ENCODE assay signal across 8 cellular contexts in genomic region chr17:82775033-82775823, GRCh38. TPM values are rescaled to one million over a fixed set of nuclear protein-coding genes. Genes with fewer than 3 reads are reported as not detected.
DNase-seq lines count a peak whose midpoint lies in the region; ATAC-seq, FAIRE-seq and TF ChIP-seq lines count a peak whose summit lies in the region.

No MANE protein-coding gene starts in this region.

- H3K9ac ChIP-seq in SK-N-SH, result no peak overlapping the region

- H3K4me1 ChIP-seq in HAP-1, result no peaks in the 10 kb centered on the region
- H3K4me1 ChIP-seq in SK-N-SH (ENCODE audit: control insufficient read depth in 1 of 2, insufficient read depth in 2 of 2, low read depth in 1 of 2, low read length in 1 of 2), result no peaks in the 10 kb centered on the region; a peak in 1 of 4 replicates

- 66% methylated on average over 20 of the region's 32 CpGs for WGBS in SK-N-SH (ENCODE audit: low lambda C conversion rate)

- no peak overlapping the region for H2AFZ ChIP-seq in SK-N-SH (ENCODE audit: low read depth)

- H3K36me3 ChIP-seq in HAP-1 (replicated peaks) (peaks cover 80% of the 10 kb centered on the region), SK-N-SH (replicated peaks in 1 of 2; ENCODE audit: control insufficient read depth in 1 of 2, insufficient read depth in 2 of 2, low read length in 1 of 2) (peaks cover 24% of the 10 kb centered on the region in 2 experiments), bronchial epithelial cell (ENCODE audit: control insufficient read depth, insufficient read depth, low read length) (peaks cover 11% of the 10 kb centered on the region)

- intact Hi-C loops in left colon (cut with DNase I, micrococcal nuclease), result loop anchor here in 1 of 2 donors (10.0 kb wide), 1 partner anchor 420 kb away; the partner anchor contains the start of gene TEX19

- H3K9me3 ChIP-seq in HAP-1 (no peaks in the 10 kb centered on the region), SK-N-SH (no peaks in the 10 kb centered on the region)

- TF ChIP-seq EP300 in SK-N-SH (IDR thresholded peaks at IDR 0.05; ENCODE audit: borderline replicate concordance in 1 of 2, low read depth in 1 of 2, low read length in 1 of 2), result no peak

- no peaks in the 10 kb centered on the region; the same call in 1 of the 2 replicates for H4K20me1 ChIP-seq in SK-N-SH (ENCODE audit: insufficient read depth)

- no peaks in the 10 kb centered on the region for H3K9me2 ChIP-seq in SK-N-SH

- no peak overlapping the region for H3K4me2 ChIP-seq in SK-N-SH

- H3K27ac ChIP-seq in SK-N-SH (ENCODE audit: low read depth in 2 of 2, low read length in 1 of 2), result no peak overlapping the region

- in situ Hi-C loops in HAP-1 (cut with MboI; ENCODE audit: low sequenced_read_pairs), result loop anchor here (5.0 kb wide), 1 partner anchor 108 kb away; no protein-coding TSS in a partner anchor

- H3K4me3 ChIP-seq in HAP-1, result no peak overlapping the region
- no peak overlapping the region for H3K4me3 ChIP-seq in SK-N-SH (ENCODE audit: low read depth in 2 of 2, low read length in 1 of 2)
- H3K4me3 ChIP-seq in bronchial epithelial cell (ENCODE audit: low read depth, low read length), result peak overlapping the region; percentile 17

- DNase-seq in AG09319 (ENCODE audit: extremely low read depth, low read depth), result no peak
- DNase-seq in HAP-1 (ENCODE audit: low spot score in 2 of 2), result peak; percentile 31 to 84
- DNase-seq in SK-N-SH, result peak; percentile 41
- peak; percentile 39 for DNase-seq in bronchial epithelial cell (ENCODE audit: low read depth)
- DNase-seq in left colon, result peak in 1 of 2 donors; percentile 78
- peak; percentile 45 for DNase-seq in stimulated activated CD4-positive, alpha-beta T cell treated with anti-CD3 and anti-CD28 coated beads, Interleukin-4, amount 100 ng/mL, for 24 hours
- no peak for DNase-seq in T1000 (lab: John Stamatoyannopoulos, UW)

- H3K79me2 ChIP-seq in SK-N-SH (ENCODE audit: insufficient read depth), result peaks cover 6% of the 10 kb centered on the region

- no peak for FAIRE-seq in bronchial epithelial cell (lab: Jason Lieb, UNC)

- TF ChIP-seq RAD21 in SK-N-SH (IDR thresholded peaks at IDR 0.05; ENCODE audit: low read length), result peak; percentile 65

- no peaks in the 10 kb centered on the region for H3F3A ChIP-seq in SK-N-SH (replicated peaks; ENCODE audit: insufficient read depth)

- POLR2A ChIA-PET in SK-N-SH (lab: Yijun Ruan, JAX), result no interaction called here

- H3K27me3 ChIP-seq in HAP-1 (ENCODE audit: low read depth) (no peaks in the 10 kb centered on the region), SK-N-SH (ENCODE audit: insufficient read depth) (no peaks in the 10 kb centered on the region), bronchial epithelial cell (ENCODE audit: control insufficient read depth, insufficient read depth, low read length) (no peaks in the 10 kb centered on the region)

- ATAC-seq in left colon (peak; percentile 44), GM18907 (IDR thresholded peaks at IDR 0.05; ENCODE audit: unreplicated experiment) (no peak)

- CTCF ChIA-PET in SK-N-SH (lab: Yijun Ruan, JAX), result interaction anchor here (0.6 to 2.6 kb wide), 44 partner anchors 11 to 444 kb away, joined by 3 to 33 read pairs (median 4); partner anchors contain the start of gene ZNF750

- TF ChIP-seq CTCF in AG09319 (IDR thresholded peaks at IDR 0.05; ENCODE audit: low read depth, low read length) (peak; percentile 92), SK-N-SH (IDR thresholded peaks at IDR 0.05) (peak; percentile 94), bronchial epithelial cell (IDR thresholded peaks at IDR 0.05; ENCODE audit: insufficient read depth, low read length, severe bottlenecking) (peak; percentile 92)

TF ChIP-seq in SK-N-SH, 30 proteins besides CTCF, POLR2A, EP300 and RAD21:
- peak; percentile 40 for TF ChIP-seq SMC3 (IDR thresholded peaks at IDR 0.05; ENCODE audit: low read depth, low read length)
- TF ChIP-seq USF2 (IDR thresholded peaks at IDR 0.05; ENCODE audit: borderline replicate concordance, low read depth, low read length), result no peak

RNA-seq across cellular contexts. Expression of gene TBCD, which starts 23.4 kb away (rescaled TPM):
- polyA plus RNA-seq in SK-N-SH (2012; rRNA removed), result 78.7 and 107 TPM in 2 replicates
- polyA plus RNA-seq in SK-N-SH (2012; cell fraction: cytosol; rRNA removed), result 40.1 and 54.1 TPM in 2 replicates
- 188 and 264 TPM in 2 replicates for polyA plus RNA-seq in SK-N-SH (2012; cell fraction: nucleus; rRNA removed)
- 22.6 and 23.3 TPM in 2 replicates for total RNA-seq in bronchial epithelial cell
- total RNA-seq in left colon, result 10 to 100 TPM; 44.4 to 54.1 TPM

RNA-seq across cellular contexts. Expression of gene FN3K, which starts 39.8 kb away (rescaled TPM):
- polyA plus RNA-seq in SK-N-SH (2012; rRNA removed), result 4.3 and 9.9 TPM in 2 replicates
- polyA plus RNA-seq in SK-N-SH (2012; cell fraction: cytosol; rRNA removed), result 6.7 and 9.8 TPM in 2 replicates
- 23.0 and 32.8 TPM in 2 replicates for polyA plus RNA-seq in SK-N-SH (2012; cell fraction: nucleus; rRNA removed)
- total RNA-seq in bronchial epithelial cell (3.7 and 4.5 TPM in 2 replicates), left colon (10 to 100 TPM; 48.3 to 63.1 TPM)

RNA-seq across cellular contexts. Expression of gene FN3KRP, which starts 58.7 kb away (rescaled TPM):
- polyA plus RNA-seq in SK-N-SH (2012; rRNA removed), result 54.3 and 68.2 TPM in 2 replicates
- polyA plus RNA-seq in SK-N-SH (2012; cell fraction: cytosol; rRNA removed), result 54.0 and 58.2 TPM in 2 replicates
- 55.7 and 57.5 TPM in 2 replicates for polyA plus RNA-seq in SK-N-SH (2012; cell fraction: nucleus; rRNA removed)
- total RNA-seq in bronchial epithelial cell, result 21.3 and 23.9 TPM in 2 replicates
- total RNA-seq in left colon, result 10 to 100 TPM; 32.0 to 32.4 TPM

Comparison
In these comparisons a context has a peak if more than half of its experiments do, and no peak if none do; other contexts are left out.
1. DNase-seq: peak in HAP-1 (2 of 2), SK-N-SH (single experiment), bronchial epithelial cell (single experiment) and stimulated activated CD4-positive, alpha-beta T cell treated with anti-CD3 and anti-CD28 coated beads, Interleukin-4, amount 100 ng/mL, for 24 hours (single experiment); none in AG09319 (single experiment) and T1000 (single experiment).
2. Peak in every context shown above with its lines, with median percentiles within 50 percentile points of each other: CTCF ChIP-seq.